ENCODE assay signal across 10 cellular contexts in the genomic region with DNA sequence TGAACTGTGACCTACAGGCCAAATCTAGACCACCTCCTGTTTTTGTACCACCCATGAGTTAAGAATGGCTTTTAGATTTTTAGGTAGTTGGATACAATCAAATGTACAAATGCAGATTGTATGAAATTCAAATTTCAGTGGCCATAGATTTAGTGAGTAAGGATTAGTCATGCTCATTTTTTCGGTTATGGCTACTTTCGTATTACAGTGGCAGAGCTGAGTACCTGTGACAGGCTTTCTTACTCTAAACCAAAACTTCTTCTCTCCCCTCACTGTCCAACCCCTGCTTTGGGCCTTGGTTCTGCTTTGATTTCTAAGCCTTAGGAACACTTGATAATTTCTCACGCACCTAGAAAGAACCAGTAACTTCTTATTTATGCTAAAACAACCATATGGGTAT.
A peak's percentile ranks its signal among the peaks of the same experiment; 100 is the strongest.
DNase-seq lines count a peak whose midpoint lies in the region; ATAC-seq, FAIRE-seq and TF ChIP-seq lines count a peak whose summit lies in the region.
"Had no signal": no experiment of that assay in that cellular context is flagged by ENCODE, and none has a peak within 500 bp of the region (broad histone marks: within the 10 kb centered on the region; RNA-seq: fewer than 3 reads in every experiment).

No MANE protein-coding gene starts in this region.

- H3K4me1 ChIP-seq in mammary epithelial cell (ENCODE audit: insufficient read depth, low read length) (peaks cover 64% of the 10 kb centered on the region), suprapubic skin (peaks cover 56% of the 10 kb centered on the region)

- peaks cover 3% of the 10 kb centered on the region for H3K27me3 Mint-ChIP-seq in activated CD4-positive, alpha-beta T cell treated with anti-CD3 and anti-CD28 coated beads, Interleukin-2, amount 10 ng/mL, durations not matched to agents 24 days and 14 days
- H3K27me3 Mint-ChIP-seq in activated CD4-positive, alpha-beta T cell treated with anti-CD3 and anti-CD28 coated beads, Interleukin-2, amount 10 ng/mL, durations not matched to agents 7 days and 5 days: no peaks in the 10 kb centered on the region

- H3K27ac ChIP-seq in mammary epithelial cell (ENCODE audit: insufficient read depth, low read depth, low read length): peak overlapping the region; percentile 73
- H3K27ac ChIP-seq in suprapubic skin: peak overlapping the region; percentile 59
- H3K27ac ChIP-seq: neutrophil had no signal

- TSS peak; percentile 77 for BruUV-seq in mammary epithelial cell (replicated peaks; lab: Mats Ljungman, UMichigan)

- in situ Hi-C loops in mammary epithelial cell (cut with MboI; ENCODE audit: low sequenced_read_pairs in 2 of 2): no loop called here

- H3K4me3 Mint-ChIP-seq in activated CD4-positive, alpha-beta T cell treated with anti-CD3 and anti-CD28 coated beads, Interleukin-2, amount 10 ng/mL, durations not matched to agents 24 days and 14 days: peak overlapping the region; percentile 26
- no peak overlapping the region for H3K4me3 Mint-ChIP-seq in activated CD4-positive, alpha-beta T cell treated with anti-CD3 and anti-CD28 coated beads, Interleukin-2, amount 10 ng/mL, durations not matched to agents 7 days and 5 days

- no peak for TF ChIP-seq CTCF in mammary epithelial cell (conservative IDR thresholded peaks at IDR 0.05 in 1 of 2, IDR thresholded peaks at IDR 0.05 in 1 of 2; ENCODE audit: extremely low read depth in 1 of 2, insufficient read depth in 1 of 2, low read depth in 1 of 2, low read length in 2 of 2)
- no peak for TF ChIP-seq CTCF in suprapubic skin (IDR thresholded peaks at IDR 0.05)

- TF ChIP-seq EP300 in suprapubic skin (IDR thresholded peaks at IDR 0.05): no peak

- dilution Hi-C loops in mammary epithelial cell (cut with HindIII; ENCODE audit: low sequenced_read_pairs): loop anchor here (5.0 kb wide), 1 partner anchor 33 kb away; no protein-coding TSS in a partner anchor

- 36% methylated on average over 3 of the region's 3 CpGs for WGBS in mammary epithelial cell (ENCODE audit: low coverage, missing lambda C conversion rate)
- 86% methylated on average over 3 of the region's 3 CpGs for WGBS in suprapubic skin

- H3K4me1 Mint-ChIP-seq in activated CD4-positive, alpha-beta T cell treated with anti-CD3 and anti-CD28 coated beads, Interleukin-2, amount 10 ng/mL, durations not matched to agents 24 days and 14 days: peaks cover 45% of the 10 kb centered on the region
- H3K4me1 Mint-ChIP-seq in activated CD4-positive, alpha-beta T cell treated with anti-CD3 and anti-CD28 coated beads, Interleukin-2, amount 10 ng/mL, durations not matched to agents 7 days and 5 days: peaks cover 62% of the 10 kb centered on the region

- H3K9me3 Mint-ChIP-seq in activated CD4-positive, alpha-beta T cell treated with anti-CD3 and anti-CD28 coated beads, Interleukin-2, amount 10 ng/mL, durations not matched to agents 24 days and 14 days: peaks cover 5% of the 10 kb centered on the region
- peaks cover 3% of the 10 kb centered on the region for H3K9me3 Mint-ChIP-seq in activated CD4-positive, alpha-beta T cell treated with anti-CD3 and anti-CD28 coated beads, Interleukin-2, amount 10 ng/mL, durations not matched to agents 7 days and 5 days

- ATAC-seq in HG03064 (IDR thresholded peaks at IDR 0.05; ENCODE audit: low read depth, unreplicated experiment): peak; percentile 41

- intact Hi-C loops in activated CD4-positive, alpha-beta T cell treated with anti-CD3 and anti-CD28 coated beads, Interleukin-2, amount 10 ng/mL, durations not matched to agents 24 days and 14 days (cut with micrococcal nuclease): loop anchor here (5.0 kb wide), 2 partner anchors 123 to 222 kb away; no protein-coding TSS in a partner anchor
- intact Hi-C loops in mammary epithelial cell (cut with micrococcal nuclease): no loop called here

- H3K27ac Mint-ChIP-seq in activated CD4-positive, alpha-beta T cell treated with anti-CD3 and anti-CD28 coated beads, Interleukin-2, amount 10 ng/mL, durations not matched to agents 24 days and 14 days: peak overlapping the region; percentile 12
- H3K27ac Mint-ChIP-seq in activated CD4-positive, alpha-beta T cell treated with anti-CD3 and anti-CD28 coated beads, Interleukin-2, amount 10 ng/mL, durations not matched to agents 7 days and 5 days: no peak overlapping the region

- H3K9me3 ChIP-seq in mammary epithelial cell (replicated peaks; ENCODE audit: insufficient read depth, low read length): no peaks in the 10 kb centered on the region
- no peaks in the 10 kb centered on the region for H3K9me3 ChIP-seq in suprapubic skin
- H3K9me3 ChIP-seq: neutrophil had no signal

- FAIRE-seq in frontal cortex (lab: Jason Lieb, UNC): no peak

- H2AFZ ChIP-seq in mammary epithelial cell (ENCODE audit: low read depth, low read length): peak overlapping the region; percentile 72

- H3K27me3 ChIP-seq in mammary epithelial cell (ENCODE audit: insufficient read depth, low read length) (no peaks in the 10 kb centered on the region), suprapubic skin (no peaks in the 10 kb centered on the region)

- no peak overlapping the region for H3K4me3 ChIP-seq in mammary epithelial cell (replicated peaks in 1 of 3; ENCODE audit: insufficient read depth in 1 of 3, low read depth in 2 of 3, low read length in 3 of 3)
- H3K4me3 ChIP-seq in suprapubic skin: no peak overlapping the region
- H3K4me3 ChIP-seq: coronary artery had no signal

- H3K36me3 Mint-ChIP-seq in activated CD4-positive, alpha-beta T cell treated with anti-CD3 and anti-CD28 coated beads, Interleukin-2, amount 10 ng/mL, durations not matched to agents 24 days and 14 days (ENCODE audit: low read depth): peaks cover 2% of the 10 kb centered on the region
- H3K36me3 Mint-ChIP-seq in activated CD4-positive, alpha-beta T cell treated with anti-CD3 and anti-CD28 coated beads, Interleukin-2, amount 10 ng/mL, durations not matched to agents 7 days and 5 days (ENCODE audit: low read depth): peaks cover 7% of the 10 kb centered on the region

- CTCF ChIA-PET in activated CD4-positive, alpha-beta T cell treated with anti-CD3 and anti-CD28 coated beads, Interleukin-2, amount 10 ng/mL, durations not matched to agents 7 days and 5 days (lab: Charles Lee): interaction anchor here (1.0 to 1.9 kb wide), 5 partner anchors 16 to 59 kb away, joined by 3 to 5 read pairs (median 4); no protein-coding TSS in a partner anchor
- CTCF ChIA-PET in mammary epithelial cell (lab: Charles Lee; ENCODE audit: low non-redundant PET): interaction anchor here (0.6 kb wide), 1 partner anchor 35 kb away, joined by 23 read pairs; no protein-coding TSS in a partner anchor

- H3K36me3 ChIP-seq in mammary epithelial cell (ENCODE audit: insufficient read depth, low read length) (no peaks in the 10 kb centered on the region), suprapubic skin (no peaks in the 10 kb centered on the region)
- H3K36me3 ChIP-seq: neutrophil had no signal

- H3K79me2 ChIP-seq in mammary epithelial cell (ENCODE audit: insufficient read depth, low read length): no peaks in the 10 kb centered on the region

- DNase-seq in activated CD4-positive, alpha-beta T cell treated with anti-CD3 and anti-CD28 coated beads, Interleukin-2, amount 10 ng/mL, durations not matched to agents 24 days and 14 days: no peak
- DNase-seq in activated CD4-positive, alpha-beta T cell treated with anti-CD3 and anti-CD28 coated beads, Interleukin-2, amount 10 ng/mL, durations not matched to agents 7 days and 5 days: no peak
- DNase-seq in mammary epithelial cell (peak; percentile 70), suprapubic skin (ENCODE audit: low spot score in 2 of 2) (no peak), frontal cortex (ENCODE audit: low spot score in 2 of 2) (no peak), activated gamma-delta T cell (lab: John Stamatoyannopoulos, UW) (no peak), NCI-H446 treated with DMSO at 0.1 percent for 48 hours (lab: John Stamatoyannopoulos, UW) (no peak)

- peak overlapping the region; percentile 69 for H3K4me2 ChIP-seq in mammary epithelial cell (ENCODE audit: insufficient read depth, low read depth, low read length)

- no peak for TF ChIP-seq POLR2A in suprapubic skin (IDR thresholded peaks at IDR 0.05)

- POLR2A ChIA-PET in activated CD4-positive, alpha-beta T cell treated with anti-CD3 and anti-CD28 coated beads, Interleukin-2, amount 10 ng/mL, durations not matched to agents 7 days and 5 days (lab: Charles Lee): no interaction called here

- peak overlapping the region; percentile 14 for H3K9ac ChIP-seq in mammary epithelial cell (ENCODE audit: insufficient read depth, low read length)

- H4K20me1 ChIP-seq in mammary epithelial cell (ENCODE audit: insufficient read depth, low read length): no peaks in the 10 kb centered on the region
